1 cellular context compared by ENCODE assay signal in the genomic region with DNA sequence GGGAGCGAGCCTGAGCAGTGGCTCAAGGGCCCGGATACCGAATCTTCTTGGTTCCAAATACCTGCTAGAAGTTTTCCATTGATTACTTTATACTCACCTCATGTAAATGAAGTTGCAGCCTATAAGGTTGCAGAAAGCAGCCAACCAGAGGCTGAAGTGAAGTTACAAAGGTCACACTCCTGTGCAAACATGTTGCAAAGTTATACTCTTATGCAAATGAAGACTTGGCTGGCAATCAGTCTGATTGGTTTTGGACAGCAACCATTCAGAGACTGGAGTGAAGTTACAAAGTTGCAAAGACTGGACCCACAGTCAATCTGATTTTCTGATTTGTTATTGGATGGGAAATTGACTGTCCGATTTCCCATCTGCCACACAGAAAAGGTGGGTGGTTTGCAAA.
A peak's percentile ranks its signal among the peaks of the same experiment; 100 is the strongest.
TF ChIP-seq lines count a peak whose summit lies in the region.

No MANE protein-coding gene starts in this region.

TF ChIP-seq in liver, 16 proteins besides CTCF, POLR2A, EP300 and RAD21 (continued from another document):
- TF ChIP-seq GABPA (IDR thresholded peaks at IDR 0.05 in 1 of 2, conservative IDR thresholded peaks at IDR 0.05 in 1 of 2): no peak
- peak; percentile 71 to 75 for TF ChIP-seq RXRA (IDR thresholded peaks at IDR 0.05)
- TF ChIP-seq HNF4A (conservative IDR thresholded peaks at IDR 0.05): peak; percentile 87 to 93
- TF ChIP-seq HNF4G (IDR thresholded peaks at IDR 0.05): peak; percentile 85
- TF ChIP-seq TAF1 (conservative IDR thresholded peaks at IDR 0.05): no peak
- TF ChIP-seq REST (IDR thresholded peaks at IDR 0.05): peak; percentile 86
- TF ChIP-seq SP1 (IDR thresholded peaks at IDR 0.05): peak; percentile 92
- TF ChIP-seq NR2F2 (IDR thresholded peaks at IDR 0.05): peak; percentile 78
- no peak for TF ChIP-seq EGR1 (IDR thresholded peaks at IDR 0.05; ENCODE audit: low read depth in 2 of 2)
- peak; percentile 43 to 57 for TF ChIP-seq JUND (IDR thresholded peaks at IDR 0.05)
- peak; percentile 70 for TF ChIP-seq FOXA1 (IDR thresholded peaks at IDR 0.05)
- peak; percentile 86 for TF ChIP-seq FOXA2 (IDR thresholded peaks at IDR 0.05)
- no peak for TF ChIP-seq ZBTB33 (IDR thresholded peaks at IDR 0.05)
- peak; percentile 45 for TF ChIP-seq YY1 (IDR thresholded peaks at IDR 0.05)
- TF ChIP-seq MAX (IDR thresholded peaks at IDR 0.05): no peak
TF ChIP-seq in liver: peak in this region for 11.
